8 cellular contexts compared by ENCODE assay signal in genomic region chr17:41647940-41648410, GRCh38. TPM values are rescaled to one million over a fixed set of nuclear protein-coding genes. Genes with fewer than 3 reads are reported as not detected.
DNase-seq lines count a peak whose midpoint lies in the region; ATAC-seq and TF ChIP-seq lines count a peak whose summit lies in the region.

No MANE protein-coding gene starts in this region.

- peak; percentile 40 for ATAC-seq in RWPE2 (ENCODE audit: low read depth)
- no peak for ATAC-seq in GM21360 (IDR thresholded peaks at IDR 0.05; ENCODE audit: unreplicated experiment)

- no peak overlapping the region for H3K4me3 ChIP-seq in RWPE2 (ENCODE audit: severe bottlenecking)
- H3K4me3 ChIP-seq in fibroblast of villous mesenchyme (ENCODE audit: low read depth, low read length): peak overlapping the region; percentile 52

- TF ChIP-seq CTCF in RWPE2 (IDR thresholded peaks at IDR 0.05; ENCODE audit: poor library complexity, severe bottlenecking): peak; percentile 82
- peak; percentile 85 for TF ChIP-seq CTCF in fibroblast of villous mesenchyme (IDR thresholded peaks at IDR 0.05; ENCODE audit: insufficient read depth, low read depth, low read length)
- TF ChIP-seq CTCF in nephron (IDR thresholded peaks at IDR 0.05; ENCODE audit: unreplicated experiment in 3 of 3): peak; percentile 92 to 98 (median 94)

- peak overlapping the region; percentile 99 for H3K27ac ChIP-seq in RWPE2 (ENCODE audit: poor library complexity, severe bottlenecking)

- no peaks in the 10 kb centered on the region for H3K9me3 Mint-ChIP-seq in nephron

- H3K4me3 Mint-ChIP-seq in nephron: peak overlapping the region; percentile 59 to 74 (median 73)

- DNase-seq in G401 (ENCODE audit: low spot score) (peak; percentile 84), KG1 (lab: John Stamatoyannopoulos, UW) (peak; percentile 78), RWPE2 (ENCODE audit: low spot score) (no peak), fibroblast of villous mesenchyme (ENCODE audit: low read depth) (peak; percentile 62)
- DNase-seq in activated effector memory CD4-positive, alpha-beta T cell treated with Interleukin-2 at 50 U/mL for 16 hours: peak; percentile 77
- peak; percentile 80 for DNase-seq in stimulated activated naive CD4-positive, alpha-beta T cell treated with Interleukin-2 at 50 U/mL for 16 hours (lab: John Stamatoyannopoulos, UW)

- no peaks in the 10 kb centered on the region for H3K27me3 ChIP-seq in RWPE2 (ENCODE audit: insufficient read depth, poor library complexity, severe bottlenecking)

- peak overlapping the region; percentile 5 to 97 (median 92) for H3K27ac Mint-ChIP-seq in nephron

- H3K4me1 Mint-ChIP-seq in nephron: peaks cover 34% of the 10 kb centered on the region

- H3K4me1 ChIP-seq in RWPE2 (ENCODE audit: insufficient read depth, poor library complexity, severe bottlenecking): peaks cover 32% of the 10 kb centered on the region

- no peaks in the 10 kb centered on the region for H3K36me3 ChIP-seq in RWPE2 (ENCODE audit: low read depth)

- H3K9me3 ChIP-seq in RWPE2 (ENCODE audit: severe bottlenecking): no peaks in the 10 kb centered on the region

- in situ Hi-C loops in G401 (cut with HindIII; ENCODE audit: low sequenced_read_pairs): no loop called here

- peaks cover 4% of the 10 kb centered on the region for H3K27me3 Mint-ChIP-seq in nephron (ENCODE audit: low read depth)

- no peaks in the 10 kb centered on the region for H3K36me3 Mint-ChIP-seq in nephron (ENCODE audit: low read depth)

RNA-seq across cellular contexts. Expression of gene KRT17, which starts 23.6 kb away (rescaled TPM):
- not detected in 2 replicates for total RNA-seq in G401 (2014; rRNA removed; shearing (Covaris generic))
- 6.1 and 14.7 TPM in 2 replicates for total RNA-seq in fibroblast of villous mesenchyme

RNA-seq across cellular contexts. Expression of gene KRT16, which starts 35.4 kb away (rescaled TPM):
- not detected in 2 replicates for total RNA-seq in G401 (2014; rRNA removed; shearing (Covaris generic))
- total RNA-seq in fibroblast of villous mesenchyme: not detected in 2 replicates

RNA-seq across cellular contexts. Expression of gene EIF1, which starts 40.7 kb away (rescaled TPM):
- total RNA-seq in G401 (2014; rRNA removed; shearing (Covaris generic)): 18.0 and 39.6 TPM in 2 replicates
- total RNA-seq in fibroblast of villous mesenchyme: 82.5 and 85.5 TPM in 2 replicates
